Comparison of ENCODE assay signal across 13 cellular contexts in genomic region chr14:88437659-88438058, GRCh38. TPM values are rescaled to one million over a fixed set of nuclear protein-coding genes. Genes with fewer than 3 reads are reported as not detected.
DNase-seq lines count a peak whose midpoint lies in the region; ATAC-seq and TF ChIP-seq lines count a peak whose summit lies in the region.
"Had no signal": no experiment of that assay in that cellular context is flagged by ENCODE, and none has a peak within 500 bp of the region (broad histone marks: within the 10 kb centered on the region; RNA-seq: fewer than 3 reads in every experiment).

No MANE protein-coding gene starts in this region.

- no peaks in the 10 kb centered on the region for H3K79me2 ChIP-seq in fibroblast of lung (ENCODE audit: control insufficient read depth, insufficient read depth, low read length)

- ATAC-seq in GM19023 (IDR thresholded peaks at IDR 0.05; ENCODE audit: unreplicated experiment) = no peak

- H3K4me3 ChIP-seq in fibroblast of lung (replicated peaks in 1 of 4; ENCODE audit: control extremely low read depth in 1 of 4, insufficient read depth in 1 of 4, low read depth in 3 of 4, low read length in 4 of 4) = no peak overlapping the region
- no peak overlapping the region for H3K4me3 ChIP-seq in retinal pigment epithelial cell (ENCODE audit: low read length)

- H3K36me3 ChIP-seq in fibroblast of lung (ENCODE audit: control insufficient read depth, insufficient read depth, low read length) = no peaks in the 10 kb centered on the region

- H4K20me1 ChIP-seq in fibroblast of lung (ENCODE audit: control insufficient read depth, extremely low read depth, insufficient read depth, low read length) = no peaks in the 10 kb centered on the region

- no peak overlapping the region for H3K9ac ChIP-seq in fibroblast of lung (ENCODE audit: insufficient read depth, low read length)

- no peak overlapping the region for H2AFZ ChIP-seq in fibroblast of lung (ENCODE audit: low read length)

- no peaks in the 10 kb centered on the region for H3K9me3 ChIP-seq in fibroblast of lung (ENCODE audit: control insufficient read depth, insufficient read depth, low read depth, low read length)

- no peak overlapping the region for H3K27ac ChIP-seq in fibroblast of lung (ENCODE audit: insufficient read depth, low read length)
- H3K27ac ChIP-seq: epithelial cell of prostate had no signal

- H3K4me1 ChIP-seq in fibroblast of lung (ENCODE audit: control insufficient read depth, extremely low read depth, insufficient read depth, low read length) = no peaks in the 10 kb centered on the region

- no peaks in the 10 kb centered on the region for H3K27me3 ChIP-seq in fibroblast of lung (ENCODE audit: control insufficient read depth, insufficient read depth, low read length)

- H3K4me2 ChIP-seq in fibroblast of lung (ENCODE audit: extremely low read depth, insufficient read depth, low read length) = no peak overlapping the region

- DNase-seq in DMS53 (lab: John Stamatoyannopoulos, UW) (peak; percentile 10), DMS53 treated with DMSO at 0.1 percent for 48 hours (lab: John Stamatoyannopoulos, UW; ENCODE audit: unreplicated experiment) (no peak), RPMI7951 (ENCODE audit: low read depth) (peak; percentile 3), fibroblast of lung (ENCODE audit: low read depth in 2 of 2) (peak in 1 of 2 donors; percentile 22), retinal pigment epithelial cell (ENCODE audit: low read depth) (no peak), SHP77 (lab: John Stamatoyannopoulos, UW) (no peak)
- no peak for DNase-seq in activated CD4-positive, alpha-beta T cell treated with anti-CD3 and anti-CD28 coated beads, Interleukin-2, amount 50 U/mL, for 1 hour
- DNase-seq: 8988T; activated naive CD4-positive, alpha-beta T cell treated with Interleukin-2 at 50 U/mL for 16 hours; NCI-H1436; occipital lobe had no signal

- TF ChIP-seq CTCF in fibroblast of lung (conservative IDR thresholded peaks at IDR 0.05 in 1 of 2, IDR thresholded peaks at IDR 0.05 in 1 of 2; ENCODE audit: low read depth in 1 of 2, low read length in 2 of 2) (peak; percentile 16 to 39), retinal pigment epithelial cell (conservative IDR thresholded peaks at IDR 0.05; ENCODE audit: low read depth, low read length) (peak; percentile 70)

RNA-seq across cellular contexts. Expression of gene SPATA7, which starts 52.2 kb away (rescaled TPM):
- 5.9 and 10.1 TPM in 2 replicates for total RNA-seq in RPMI7951 (2014; rRNA removed; shearing (Covaris generic))
- total RNA-seq in fibroblast of lung = 22.1 and 26.4 TPM in 2 replicates
- polyA plus RNA-seq in fibroblast of lung = 8.4 TPM in 2 replicates
- polyA plus RNA-seq in fibroblast of lung (2012) = 5.8 and 6.6 TPM in 2 replicates
- polyA minus RNA-seq in fibroblast of lung (ENCODE audit: low replicate concordance) = 5.0 and 7.0 TPM in 2 replicates

Comparison
In these comparisons a context has a peak if more than half of its experiments do, and no peak if none do; other contexts are left out.
1. DNase-seq: peak in DMS53 (single experiment) and RPMI7951 (single experiment); none in DMS53 treated with DMSO at 0.1 percent for 48 hours (single experiment), retinal pigment epithelial cell (single experiment), activated CD4-positive, alpha-beta T cell treated with anti-CD3 and anti-CD28 coated beads, Interleukin-2, amount 50 U/mL, for 1 hour (single experiment) and SHP77 (0 of 2).